ENCODE assay signal across 17 cellular contexts in genomic region chr19:4795400-4795799, GRCh38. TPM values are rescaled to one million over a fixed set of nuclear protein-coding genes. Genes with fewer than 3 reads are reported as not detected.
DNase-seq lines count a peak whose midpoint lies in the region; ATAC-seq, FAIRE-seq and TF ChIP-seq lines count a peak whose summit lies in the region.
"Had no signal": no experiment of that assay in that cellular context is flagged by ENCODE, and none has a peak within 500 bp of the region (broad histone marks: within the 10 kb centered on the region; RNA-seq: fewer than 3 reads in every experiment).

No MANE protein-coding gene starts in this region.

- H3K36me3 Mint-ChIP-seq in astrocyte (ENCODE audit: low read depth, unreplicated experiment): peaks cover 6% of the 10 kb centered on the region

- peak overlapping the region; percentile 54 for H3K4me3 Mint-ChIP-seq in astrocyte (ENCODE audit: unreplicated experiment)
- H3K4me3 Mint-ChIP-seq: activated CD4-positive, alpha-beta T cell treated with anti-CD3 and anti-CD28 coated beads for 36 hours had no signal

- H3K9me3 ChIP-seq in DND-41 (ENCODE audit: insufficient read depth, low read length, severe bottlenecking) (no peaks in the 10 kb centered on the region), astrocyte (ENCODE audit: insufficient read depth, low read depth, low read length) (no peaks in the 10 kb centered on the region), neural cell (ENCODE audit: low read length) (no peaks in the 10 kb centered on the region)

- TF ChIP-seq EP300 in neural cell (conservative IDR thresholded peaks at IDR 0.05; ENCODE audit: poor library complexity, severe bottlenecking): no peak

- no peaks in the 10 kb centered on the region for H3K9me2 ChIP-seq in neural cell (ENCODE audit: insufficient read depth, low read length)

- in situ Hi-C loops in GM13976 (cut with MboI; ENCODE audit: low sequenced_read_pairs, unreplicated experiment): no loop called here

- ATAC-seq in DND-41 (ENCODE audit: insufficient read depth, low read depth): no peak
- ATAC-seq: activated CD4-positive, alpha-beta T cell treated with anti-CD3 and anti-CD28 coated beads for 36 hours; left ventricle myocardium superior; naive thymus-derived CD8-positive, alpha-beta T cell; sciatic nerve had no signal

- H3K4me3 ChIP-seq in DND-41 (ENCODE audit: low read depth in 1 of 2, low read length in 2 of 2): no peak overlapping the region
- peak overlapping the region; percentile 78 for H3K4me3 ChIP-seq in HFF-Myc (replicated peaks; ENCODE audit: low read depth, low read length)
- no peak overlapping the region for H3K4me3 ChIP-seq in astrocyte (ENCODE audit: insufficient read depth, low read depth, low read length)
- peak overlapping the region; percentile 40 for H3K4me3 ChIP-seq in neural cell (ENCODE audit: low read length)

- DNase-seq in DND-41: no peak
- DNase-seq in HFF-Myc (ENCODE audit: extremely low read depth, low read depth): no peak
- peak; percentile 31 for DNase-seq in astrocyte (ENCODE audit: low read depth)
- DNase-seq in GM13976 (ENCODE audit: low spot score): no peak
- no peak for DNase-seq in NCI-H128 (lab: John Stamatoyannopoulos, UW; ENCODE audit: unreplicated experiment)
- no peak for DNase-seq in NCI-H510A (lab: John Stamatoyannopoulos, UW)
- DNase-seq: activated CD4-positive, alpha-beta T cell treated with anti-CD3 and anti-CD28 coated beads for 36 hours; activated effector memory CD4-positive, alpha-beta T cell treated with Interleukin-2 at 50 U/mL for 16 hours; caudate nucleus; GF-D8; left ventricle myocardium superior; naive thymus-derived CD8-positive, alpha-beta T cell; NCI-H1417 treated with DMSO at 0.1 percent for 48 hours; NCI-H345; stimulated activated naive CD4-positive, alpha-beta T cell treated with Interleukin-2 at 50 U/mL for 16 hours had no signal

- H3F3A ChIP-seq in neural cell (ENCODE audit: insufficient read depth, low read length, poor library complexity, severe bottlenecking): no peaks in the 10 kb centered on the region

- TF ChIP-seq CTCF in DND-41 (IDR thresholded peaks at IDR 0.05; ENCODE audit: borderline replicate concordance, extremely low read depth, low read length, poor library complexity, severe bottlenecking) (no peak), HFF-Myc (IDR thresholded peaks at IDR 0.05; ENCODE audit: low read depth, low read length, missing control alignments) (no peak), astrocyte (IDR thresholded peaks at IDR 0.05; ENCODE audit: insufficient read depth, low read depth, low read length) (no peak), neural cell (IDR thresholded peaks at IDR 0.05; ENCODE audit: poor library complexity, severe bottlenecking) (no peak), GM13976 (IDR thresholded peaks at IDR 0.05; ENCODE audit: borderline replicate concordance, control extremely low read depth, extremely low read depth, insufficient read depth, missing control alignments) (no peak)

- H3K27me3 ChIP-seq in DND-41 (ENCODE audit: insufficient read depth, low read length, poor library complexity) (no peaks in the 10 kb centered on the region), astrocyte (ENCODE audit: insufficient read depth, low read length) (no peaks in the 10 kb centered on the region), neural cell (ENCODE audit: insufficient read depth, low read depth, low read length) (no peaks in the 10 kb centered on the region)

- TF ChIP-seq RAD21 in neural cell (conservative IDR thresholded peaks at IDR 0.05): no peak

- H4K20me1 ChIP-seq in DND-41 (ENCODE audit: insufficient read depth, low read length) (peaks cover 31% of the 10 kb centered on the region), astrocyte (ENCODE audit: insufficient read depth, low read length) (peaks cover 39% of the 10 kb centered on the region), neural cell (ENCODE audit: insufficient read depth) (no peaks in the 10 kb centered on the region)

- no peak overlapping the region for H3K9ac ChIP-seq in DND-41 (ENCODE audit: low read depth, low read length)
- peak overlapping the region; percentile 41 for H3K9ac ChIP-seq in astrocyte (ENCODE audit: low read length)
- no peak overlapping the region for H3K9ac ChIP-seq in neural cell (ENCODE audit: low read length)

- FAIRE-seq in astrocyte (lab: Jason Lieb, UNC): no peak

- peak overlapping the region; percentile 89; the same call in 1 of the 2 replicates for H3K4me2 ChIP-seq in DND-41 (ENCODE audit: insufficient read depth, low read length)
- peak overlapping the region; percentile 63 for H3K4me2 ChIP-seq in astrocyte (ENCODE audit: low read length)
- H3K4me2 ChIP-seq in neural cell (ENCODE audit: low read length): no peak overlapping the region

- H3K4me1 Mint-ChIP-seq in astrocyte (ENCODE audit: low read depth, unreplicated experiment): peaks cover 8% of the 10 kb centered on the region

- H2AFZ ChIP-seq in DND-41 (ENCODE audit: low read depth, low read length): no peak overlapping the region
- H2AFZ ChIP-seq in astrocyte (ENCODE audit: low read depth, low read length): no peak overlapping the region
- no peak overlapping the region for H2AFZ ChIP-seq in neural cell (ENCODE audit: low read depth, low read length)

- H3K79me2 ChIP-seq in DND-41 (ENCODE audit: insufficient read depth, low read length): peaks cover 49% of the 10 kb centered on the region
- H3K79me2 ChIP-seq in astrocyte (ENCODE audit: insufficient read depth, low read length): peaks cover 54% of the 10 kb centered on the region
- H3K79me2 ChIP-seq in neural cell (replicated peaks; ENCODE audit: insufficient read depth, low read length): peaks cover 36% of the 10 kb centered on the region

- H3K4me1 ChIP-seq in DND-41 (ENCODE audit: insufficient read depth, low read length) (peaks cover 40% of the 10 kb centered on the region), astrocyte (ENCODE audit: insufficient read depth, low read length) (peaks cover 17% of the 10 kb centered on the region)

- H3K36me3 ChIP-seq in DND-41 (ENCODE audit: insufficient read depth, low read length) (peaks cover 52% of the 10 kb centered on the region), astrocyte (ENCODE audit: insufficient read depth, low read length) (peaks cover 16% of the 10 kb centered on the region), neural cell (ENCODE audit: insufficient read depth, low read length) (peaks cover 5% of the 10 kb centered on the region)

- H3K27ac ChIP-seq in DND-41 (ENCODE audit: low read length): no peak overlapping the region
- no peak overlapping the region for H3K27ac ChIP-seq in astrocyte (ENCODE audit: low read depth, low read length)
- no peak overlapping the region for H3K27ac ChIP-seq in neural cell (ENCODE audit: low read length)

- peak overlapping the region; percentile 62 for H3K27ac Mint-ChIP-seq in astrocyte (ENCODE audit: unreplicated experiment)

- no peaks in the 10 kb centered on the region for H3K27me3 Mint-ChIP-seq in astrocyte (ENCODE audit: low read depth, unreplicated experiment)
- H3K27me3 Mint-ChIP-seq: activated CD4-positive, alpha-beta T cell treated with anti-CD3 and anti-CD28 coated beads for 36 hours; naive thymus-derived CD8-positive, alpha-beta T cell had no signal

- no peaks in the 10 kb centered on the region for H3K9me3 Mint-ChIP-seq in astrocyte (ENCODE audit: unreplicated experiment)
- H3K9me3 Mint-ChIP-seq: naive thymus-derived CD8-positive, alpha-beta T cell had no signal

TF ChIP-seq in neural cell, 6 proteins besides CTCF, POLR2A, EP300 and RAD21:
- no peak for TF ChIP-seq SMC3 (conservative IDR thresholded peaks at IDR 0.05; ENCODE audit: poor library complexity)
- no peak for TF ChIP-seq REST (IDR thresholded peaks at IDR 0.05; ENCODE audit: borderline replicate concordance)
- TF ChIP-seq EZH2 (IDR thresholded peaks at IDR 0.05; ENCODE audit: borderline replicate concordance, insufficient read depth, low read length, poor library complexity, severe bottlenecking): no peak
- TF ChIP-seq TAF1 (IDR thresholded peaks at IDR 0.05; ENCODE audit: low read depth): no peak
- TF ChIP-seq POLR2AphosphoS5 (IDR thresholded peaks at IDR 0.05): no peak
- no peak for TF ChIP-seq MXI1 (conservative IDR thresholded peaks at IDR 0.05; ENCODE audit: poor library complexity, severe bottlenecking)

RNA-seq across cellular contexts. Expression of gene FEM1A, which starts 3.9 kb away (rescaled TPM):
- total RNA-seq in astrocyte: 12.0 and 12.6 TPM in 2 replicates
- 8.7 and 9.4 TPM in 2 replicates for polyA plus RNA-seq in neural cell
- 25.7 and 31.4 TPM in 2 replicates for polyA minus RNA-seq in neural cell

RNA-seq across cellular contexts. Expression of gene TICAM1, which starts 36.1 kb away (rescaled TPM):
- 10.0 TPM in 2 replicates for total RNA-seq in astrocyte
- not detected in 2 replicates for polyA plus RNA-seq in neural cell
- not detected in 2 replicates for polyA minus RNA-seq in neural cell

Comparison
In these comparisons a context has a peak if more than half of its experiments do, and no peak if none do; other contexts are left out.
1. H3K4me3 ChIP-seq: peak in HFF-Myc (single experiment) and neural cell (single experiment); none in DND-41 (0 of 2) and astrocyte (single experiment).